Comparison of ENCODE assay signal across 8 cellular contexts in the genomic region with DNA sequence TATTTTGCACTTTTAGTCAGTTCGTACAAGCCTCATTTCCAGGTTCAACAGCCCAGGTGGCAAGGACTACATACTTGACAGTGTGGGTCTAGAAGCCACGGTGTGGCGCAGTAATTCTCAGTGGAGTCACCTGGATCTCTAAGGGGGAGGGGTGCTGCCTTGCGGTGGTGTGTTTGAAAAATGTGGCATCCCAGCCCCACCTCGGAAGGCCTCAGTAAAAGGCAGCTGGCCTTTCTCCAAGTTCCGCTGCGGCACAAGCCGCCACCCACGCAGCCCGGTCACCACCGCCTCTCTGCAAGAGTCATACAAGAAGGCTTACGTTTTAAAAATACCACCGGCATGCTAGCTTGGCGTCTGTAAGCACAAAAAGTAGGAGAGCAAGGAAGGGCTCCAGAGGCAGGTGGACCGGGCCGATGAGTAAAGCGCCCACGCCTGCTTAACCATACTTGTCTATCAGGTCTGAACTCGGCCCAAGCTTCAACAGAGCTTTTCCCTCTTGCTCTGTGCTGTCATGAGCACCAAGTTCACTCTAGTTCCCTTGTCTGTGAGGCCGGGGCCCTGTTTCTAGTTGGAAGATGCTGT. TPM values are rescaled to one million over a fixed set of nuclear protein-coding genes. Genes with fewer than 3 reads are reported as not detected.
A peak's percentile ranks its signal among the peaks of the same experiment; 100 is the strongest.
DNase-seq lines count a peak whose midpoint lies in the region; ATAC-seq and TF ChIP-seq lines count a peak whose summit lies in the region.

No MANE protein-coding gene starts in this region.

- peaks cover 78% of the 10 kb centered on the region for H3K79me2 ChIP-seq in mammary epithelial cell (ENCODE audit: insufficient read depth, low read length)

- dilution Hi-C loops in mammary epithelial cell (cut with HindIII; ENCODE audit: low sequenced_read_pairs), result loop anchor here (5.0 to 10.0 kb wide), 3 partner anchors 41 to 104 kb away; a partner anchor contains a TSS

- no peak overlapping the region for H2AFZ ChIP-seq in mammary epithelial cell (ENCODE audit: low read depth, low read length)

- H3K27me3 ChIP-seq in mammary epithelial cell (ENCODE audit: insufficient read depth, low read length), result no peaks in the 10 kb centered on the region
- H3K27me3 ChIP-seq in lower lobe of right lung (ENCODE audit: low read depth), result no peaks in the 10 kb centered on the region

- H3K4me3 ChIP-seq in mammary epithelial cell (replicated peaks in 1 of 3; ENCODE audit: insufficient read depth in 1 of 3, low read depth in 2 of 3, low read length in 3 of 3) (no peak overlapping the region), lower lobe of right lung (no peak overlapping the region)

- H3K9me3 ChIP-seq in KOPT-K1 (ENCODE audit: insufficient read depth, low read length, poor library complexity, severe bottlenecking), result no peaks in the 10 kb centered on the region
- no peaks in the 10 kb centered on the region for H3K9me3 ChIP-seq in mammary epithelial cell (replicated peaks; ENCODE audit: insufficient read depth, low read length)
- H3K9me3 ChIP-seq in lower lobe of right lung, result no peaks in the 10 kb centered on the region

- H3K36me3 ChIP-seq in KOPT-K1 (ENCODE audit: insufficient read depth, low read length) (no peaks in the 10 kb centered on the region), mammary epithelial cell (ENCODE audit: insufficient read depth, low read length) (no peaks in the 10 kb centered on the region), lower lobe of right lung (no peaks in the 10 kb centered on the region)

- intact Hi-C loops in mammary epithelial cell (cut with micrococcal nuclease), result loop anchor here (1.0 to 2.0 kb wide), 6 partner anchors 16 to 184 kb away; a partner anchor contains a TSS
- intact Hi-C loops in lower lobe of right lung (cut with DNase I), result no loop called here

- peak; percentile 79 for ATAC-seq in GM21825 (IDR thresholded peaks at IDR 0.05; ENCODE audit: unreplicated experiment)
- ATAC-seq in lower lobe of right lung, result peak; percentile 89 to 93

- peak; percentile 66 for DNase-seq in ELF-1 (ENCODE audit: low read depth, low spot score)
- DNase-seq in mammary epithelial cell, result peak; percentile 99
- peak; percentile 93 for DNase-seq in lower lobe of right lung
- DNase-seq in stimulated activated CD8-positive, alpha-beta memory T cell treated with anti-CD3 and anti-CD28 coated beads, Interleukin-15, amount 100 ng/mL, for 48 hours (ENCODE audit: low read depth in 2 of 2), result peak; percentile 89 to 90
- DNase-seq in NCI-H1092 treated with DMSO at 0.1 percent for 48 hours (lab: John Stamatoyannopoulos, UW), result no peak

- no peaks in the 10 kb centered on the region for H4K20me1 ChIP-seq in mammary epithelial cell (ENCODE audit: insufficient read depth, low read length)

- peak overlapping the region; percentile 29 for H3K4me2 ChIP-seq in mammary epithelial cell (ENCODE audit: insufficient read depth, low read depth, low read length)

- H3K4me1 ChIP-seq in mammary epithelial cell (ENCODE audit: insufficient read depth, low read length) (peaks cover 84% of the 10 kb centered on the region), lower lobe of right lung (peaks cover 70% of the 10 kb centered on the region)

- in situ Hi-C loops in mammary epithelial cell (cut with MboI; ENCODE audit: low sequenced_read_pairs in 2 of 2), result no loop called here

- no TSS peak for BruUV-seq in mammary epithelial cell (replicated peaks; lab: Mats Ljungman, UMichigan)

- WGBS in mammary epithelial cell (ENCODE audit: low coverage, missing lambda C conversion rate), result 2% methylated on average over 18 of the region's 20 CpGs

- TF ChIP-seq CTCF in VCaP (conservative IDR thresholded peaks at IDR 0.05) (peak; percentile 73), mammary epithelial cell (conservative IDR thresholded peaks at IDR 0.05 in 1 of 2, IDR thresholded peaks at IDR 0.05 in 1 of 2; ENCODE audit: extremely low read depth in 1 of 2, insufficient read depth in 1 of 2, low read depth in 1 of 2, low read length in 2 of 2) (peak; percentile 32 to 63), lower lobe of right lung (IDR thresholded peaks at IDR 0.05) (peak; percentile 8)

- CTCF ChIA-PET in mammary epithelial cell (lab: Charles Lee; ENCODE audit: low non-redundant PET), result interaction anchor here (0.6 to 0.8 kb wide), 4 partner anchors 9 to 53 kb away, joined by 3 to 13 read pairs (median 4); no protein-coding TSS in a partner anchor

- peak overlapping the region; percentile 55 for H3K9ac ChIP-seq in mammary epithelial cell (ENCODE audit: insufficient read depth, low read length)

- H3K27ac ChIP-seq in KOPT-K1 (ENCODE audit: low read depth, low read length, poor library complexity, severe bottlenecking) (peak overlapping the region; percentile 35), VCaP (peak overlapping the region; percentile 94), mammary epithelial cell (ENCODE audit: insufficient read depth, low read depth, low read length) (peak overlapping the region; percentile 85), lower lobe of right lung (peak overlapping the region; percentile 82)

RNA-seq across cellular contexts. Expression of a gene that starts 49.5 kb away (rescaled TPM):
- total RNA-seq in mammary epithelial cell (10 to 100 TPM; 14.7 to 60.6 TPM), lower lobe of right lung (43.9 TPM)
- polyA plus RNA-seq in mammary epithelial cell, result 40.5 TPM
- polyA minus RNA-seq in mammary epithelial cell, result 89.9 TPM

Comparison
In these comparisons a context has a peak if more than half of its experiments do, and no peak if none do; other contexts are left out.
1. H3K27ac ChIP-seq: peak in every context shown above with its lines; median percentile 94 in VCaP; 85 in mammary epithelial cell; 82 in lower lobe of right lung; 35 in KOPT-K1.
2. CTCF ChIP-seq: peak in every context shown above with its lines; median percentile 73 in VCaP; 48 in mammary epithelial cell; 8 in lower lobe of right lung.